Comparison of ENCODE assay signal across 1 cellular context in the genomic region with DNA sequence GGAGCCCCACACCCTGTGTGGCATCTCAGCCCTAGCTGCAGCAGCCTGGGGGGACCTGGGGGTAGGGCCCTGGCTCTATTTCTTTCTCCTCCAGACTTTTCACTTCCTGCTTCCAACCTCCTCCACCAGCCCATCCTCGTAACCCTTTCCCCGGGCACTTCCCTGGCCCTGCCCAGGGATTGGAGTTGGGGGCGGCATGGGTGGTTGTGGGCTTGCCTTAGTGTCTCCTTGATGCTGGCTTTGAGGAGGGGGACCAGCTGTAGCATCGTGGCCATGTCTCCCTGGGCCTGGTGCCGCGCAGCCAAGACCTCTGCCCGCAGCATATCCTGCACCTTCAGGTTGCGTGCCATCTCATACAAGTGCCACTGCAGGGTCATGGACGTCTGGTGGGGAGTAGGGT.
TF ChIP-seq lines count a peak whose summit lies in the region.

No MANE protein-coding gene starts in this region.

TF ChIP-seq in WTC11, 78 proteins besides CTCF, POLR2A, EP300 and RAD21:
- TF ChIP-seq SMAD3 (CRISPR knock-in tag; IDR thresholded peaks at IDR 0.05; ENCODE audit: borderline replicate concordance) (no peak), ZNF121 (CRISPR knock-in tag; IDR thresholded peaks at IDR 0.05) (no peak), MYBL2 (CRISPR knock-in tag; IDR thresholded peaks at IDR 0.05) (no peak), NFATC4 (CRISPR knock-in tag; IDR thresholded peaks at IDR 0.05) (no peak), TEAD1 (CRISPR knock-in tag; IDR thresholded peaks at IDR 0.05) (no peak), FOXK1 (CRISPR knock-in tag; IDR thresholded peaks at IDR 0.05) (no peak), TEAD4 (CRISPR knock-in tag; IDR thresholded peaks at IDR 0.05) (no peak), GRHL2 (CRISPR knock-in tag; IDR thresholded peaks at IDR 0.05; ENCODE audit: insufficient replicate concordance, severe bottlenecking) (no peak), CREM (CRISPR knock-in tag; IDR thresholded peaks at IDR 0.05) (no peak), SP1 (CRISPR knock-in tag; conservative IDR thresholded peaks at IDR 0.05) (no peak), ZNF423 (CRISPR knock-in tag; IDR thresholded peaks at IDR 0.05) (no peak)
- TF ChIP-seq, protein P1, sequence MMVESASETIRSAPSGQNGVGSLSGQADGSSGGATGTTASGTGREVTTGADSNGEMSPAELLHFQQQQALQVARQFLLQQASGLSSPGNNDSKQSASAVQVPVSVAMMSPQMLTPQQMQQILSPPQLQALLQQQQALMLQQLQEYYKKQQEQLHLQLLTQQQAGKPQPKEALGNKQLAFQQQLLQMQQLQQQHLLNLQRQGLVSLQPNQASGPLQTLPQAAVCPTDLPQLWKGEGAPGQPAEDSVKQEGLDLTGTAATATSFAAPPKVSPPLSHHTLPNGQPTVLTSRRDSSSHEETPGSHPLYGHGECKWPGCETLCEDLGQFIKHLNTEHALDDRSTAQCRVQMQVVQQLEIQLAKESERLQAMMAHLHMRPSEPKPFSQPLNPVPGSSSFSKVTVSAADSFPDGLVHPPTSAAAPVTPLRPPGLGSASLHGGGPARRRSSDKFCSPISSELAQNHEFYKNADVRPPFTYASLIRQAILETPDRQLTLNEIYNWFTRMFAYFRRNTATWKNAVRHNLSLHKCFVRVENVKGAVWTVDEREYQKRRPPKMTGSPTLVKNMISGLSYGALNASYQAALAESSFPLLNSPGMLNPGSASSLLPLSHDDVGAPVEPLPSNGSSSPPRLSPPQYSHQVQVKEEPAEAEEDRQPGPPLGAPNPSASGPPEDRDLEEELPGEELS (CRISPR knock-in tag; IDR thresholded peaks at IDR 0.05) = no peak
- TF ChIP-seq, protein P2, sequence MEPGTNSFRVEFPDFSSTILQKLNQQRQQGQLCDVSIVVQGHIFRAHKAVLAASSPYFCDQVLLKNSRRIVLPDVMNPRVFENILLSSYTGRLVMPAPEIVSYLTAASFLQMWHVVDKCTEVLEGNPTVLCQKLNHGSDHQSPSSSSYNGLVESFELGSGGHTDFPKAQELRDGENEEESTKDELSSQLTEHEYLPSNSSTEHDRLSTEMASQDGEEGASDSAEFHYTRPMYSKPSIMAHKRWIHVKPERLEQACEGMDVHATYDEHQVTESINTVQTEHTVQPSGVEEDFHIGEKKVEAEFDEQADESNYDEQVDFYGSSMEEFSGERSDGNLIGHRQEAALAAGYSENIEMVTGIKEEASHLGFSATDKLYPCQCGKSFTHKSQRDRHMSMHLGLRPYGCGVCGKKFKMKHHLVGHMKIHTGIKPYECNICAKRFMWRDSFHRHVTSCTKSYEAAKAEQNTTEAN (CRISPR knock-in tag; IDR thresholded peaks at IDR 0.05) = no peak
- TF ChIP-seq, protein P3, sequence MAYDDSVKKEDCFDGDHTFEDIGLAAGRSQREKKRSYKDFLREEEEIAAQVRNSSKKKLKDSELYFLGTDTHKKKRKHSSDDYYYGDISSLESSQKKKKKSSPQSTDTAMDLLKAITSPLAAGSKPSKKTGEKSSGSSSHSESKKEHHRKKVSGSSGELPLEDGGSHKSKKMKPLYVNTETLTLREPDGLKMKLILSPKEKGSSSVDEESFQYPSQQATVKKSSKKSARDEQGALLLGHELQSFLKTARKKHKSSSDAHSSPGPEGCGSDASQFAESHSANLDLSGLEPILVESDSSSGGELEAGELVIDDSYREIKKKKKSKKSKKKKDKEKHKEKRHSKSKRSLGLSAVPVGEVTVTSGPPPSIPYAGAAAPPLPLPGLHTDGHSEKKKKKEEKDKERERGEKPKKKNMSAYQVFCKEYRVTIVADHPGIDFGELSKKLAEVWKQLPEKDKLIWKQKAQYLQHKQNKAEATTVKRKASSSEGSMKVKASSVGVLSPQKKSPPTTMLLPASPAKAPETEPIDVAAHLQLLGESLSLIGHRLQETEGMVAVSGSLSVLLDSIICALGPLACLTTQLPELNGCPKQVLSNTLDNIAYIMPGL (CRISPR knock-in tag; IDR thresholded peaks at IDR 0.05) = no peak
- TF ChIP-seq, protein P4, sequence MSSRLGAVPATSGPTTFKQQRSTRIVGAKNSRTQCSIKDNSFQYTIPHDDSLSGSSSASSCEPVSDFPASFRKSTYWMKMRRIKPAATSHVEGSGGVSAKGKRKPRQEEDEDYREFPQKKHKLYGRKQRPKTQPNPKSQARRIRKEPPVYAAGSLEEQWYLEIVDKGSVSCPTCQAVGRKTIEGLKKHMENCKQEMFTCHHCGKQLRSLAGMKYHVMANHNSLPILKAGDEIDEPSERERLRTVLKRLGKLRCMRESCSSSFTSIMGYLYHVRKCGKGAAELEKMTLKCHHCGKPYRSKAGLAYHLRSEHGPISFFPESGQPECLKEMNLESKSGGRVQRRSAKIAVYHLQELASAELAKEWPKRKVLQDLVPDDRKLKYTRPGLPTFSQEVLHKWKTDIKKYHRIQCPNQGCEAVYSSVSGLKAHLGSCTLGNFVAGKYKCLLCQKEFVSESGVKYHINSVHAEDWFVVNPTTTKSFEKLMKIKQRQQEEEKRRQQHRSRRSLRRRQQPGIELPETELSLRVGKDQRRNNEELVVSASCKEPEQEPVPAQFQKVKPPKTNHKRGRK (CRISPR knock-in tag; IDR thresholded peaks at IDR 0.05; ENCODE audit: borderline replicate concordance) = no peak
- TF ChIP-seq, protein P5, sequence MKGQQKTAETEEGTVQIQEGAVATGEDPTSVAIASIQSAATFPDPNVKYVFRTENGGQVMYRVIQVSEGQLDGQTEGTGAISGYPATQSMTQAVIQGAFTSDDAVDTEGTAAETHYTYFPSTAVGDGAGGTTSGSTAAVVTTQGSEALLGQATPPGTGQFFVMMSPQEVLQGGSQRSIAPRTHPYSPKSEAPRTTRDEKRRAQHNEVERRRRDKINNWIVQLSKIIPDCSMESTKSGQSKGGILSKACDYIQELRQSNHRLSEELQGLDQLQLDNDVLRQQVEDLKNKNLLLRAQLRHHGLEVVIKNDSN (CRISPR knock-in tag; IDR thresholded peaks at IDR 0.05) = no peak
- TF ChIP-seq, protein P6, sequence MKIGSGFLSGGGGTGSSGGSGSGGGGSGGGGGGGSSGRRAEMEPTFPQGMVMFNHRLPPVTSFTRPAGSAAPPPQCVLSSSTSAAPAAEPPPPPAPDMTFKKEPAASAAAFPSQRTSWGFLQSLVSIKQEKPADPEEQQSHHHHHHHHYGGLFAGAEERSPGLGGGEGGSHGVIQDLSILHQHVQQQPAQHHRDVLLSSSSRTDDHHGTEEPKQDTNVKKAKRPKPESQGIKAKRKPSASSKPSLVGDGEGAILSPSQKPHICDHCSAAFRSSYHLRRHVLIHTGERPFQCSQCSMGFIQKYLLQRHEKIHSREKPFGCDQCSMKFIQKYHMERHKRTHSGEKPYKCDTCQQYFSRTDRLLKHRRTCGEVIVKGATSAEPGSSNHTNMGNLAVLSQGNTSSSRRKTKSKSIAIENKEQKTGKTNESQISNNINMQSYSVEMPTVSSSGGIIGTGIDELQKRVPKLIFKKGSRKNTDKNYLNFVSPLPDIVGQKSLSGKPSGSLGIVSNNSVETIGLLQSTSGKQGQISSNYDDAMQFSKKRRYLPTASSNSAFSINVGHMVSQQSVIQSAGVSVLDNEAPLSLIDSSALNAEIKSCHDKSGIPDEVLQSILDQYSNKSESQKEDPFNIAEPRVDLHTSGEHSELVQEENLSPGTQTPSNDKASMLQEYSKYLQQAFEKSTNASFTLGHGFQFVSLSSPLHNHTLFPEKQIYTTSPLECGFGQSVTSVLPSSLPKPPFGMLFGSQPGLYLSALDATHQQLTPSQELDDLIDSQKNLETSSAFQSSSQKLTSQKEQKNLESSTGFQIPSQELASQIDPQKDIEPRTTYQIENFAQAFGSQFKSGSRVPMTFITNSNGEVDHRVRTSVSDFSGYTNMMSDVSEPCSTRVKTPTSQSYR (CRISPR knock-in tag; IDR thresholded peaks at IDR 0.05) = no peak
- TF ChIP-seq, protein P7, sequence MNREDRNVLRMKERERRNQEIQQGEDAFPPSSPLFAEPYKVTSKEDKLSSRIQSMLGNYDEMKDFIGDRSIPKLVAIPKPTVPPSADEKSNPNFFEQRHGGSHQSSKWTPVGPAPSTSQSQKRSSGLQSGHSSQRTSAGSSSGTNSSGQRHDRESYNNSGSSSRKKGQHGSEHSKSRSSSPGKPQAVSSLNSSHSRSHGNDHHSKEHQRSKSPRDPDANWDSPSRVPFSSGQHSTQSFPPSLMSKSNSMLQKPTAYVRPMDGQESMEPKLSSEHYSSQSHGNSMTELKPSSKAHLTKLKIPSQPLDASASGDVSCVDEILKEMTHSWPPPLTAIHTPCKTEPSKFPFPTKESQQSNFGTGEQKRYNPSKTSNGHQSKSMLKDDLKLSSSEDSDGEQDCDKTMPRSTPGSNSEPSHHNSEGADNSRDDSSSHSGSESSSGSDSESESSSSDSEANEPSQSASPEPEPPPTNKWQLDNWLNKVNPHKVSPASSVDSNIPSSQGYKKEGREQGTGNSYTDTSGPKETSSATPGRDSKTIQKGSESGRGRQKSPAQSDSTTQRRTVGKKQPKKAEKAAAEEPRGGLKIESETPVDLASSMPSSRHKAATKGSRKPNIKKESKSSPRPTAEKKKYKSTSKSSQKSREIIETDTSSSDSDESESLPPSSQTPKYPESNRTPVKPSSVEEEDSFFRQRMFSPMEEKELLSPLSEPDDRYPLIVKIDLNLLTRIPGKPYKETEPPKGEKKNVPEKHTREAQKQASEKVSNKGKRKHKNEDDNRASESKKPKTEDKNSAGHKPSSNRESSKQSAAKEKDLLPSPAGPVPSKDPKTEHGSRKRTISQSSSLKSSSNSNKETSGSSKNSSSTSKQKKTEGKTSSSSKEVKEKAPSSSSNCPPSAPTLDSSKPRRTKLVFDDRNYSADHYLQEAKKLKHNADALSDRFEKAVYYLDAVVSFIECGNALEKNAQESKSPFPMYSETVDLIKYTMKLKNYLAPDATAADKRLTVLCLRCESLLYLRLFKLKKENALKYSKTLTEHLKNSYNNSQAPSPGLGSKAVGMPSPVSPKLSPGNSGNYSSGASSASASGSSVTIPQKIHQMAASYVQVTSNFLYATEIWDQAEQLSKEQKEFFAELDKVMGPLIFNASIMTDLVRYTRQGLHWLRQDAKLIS (CRISPR knock-in tag; IDR thresholded peaks at IDR 0.05; ENCODE audit: borderline replicate concordance) = no peak
- TF ChIP-seq, protein P8, sequence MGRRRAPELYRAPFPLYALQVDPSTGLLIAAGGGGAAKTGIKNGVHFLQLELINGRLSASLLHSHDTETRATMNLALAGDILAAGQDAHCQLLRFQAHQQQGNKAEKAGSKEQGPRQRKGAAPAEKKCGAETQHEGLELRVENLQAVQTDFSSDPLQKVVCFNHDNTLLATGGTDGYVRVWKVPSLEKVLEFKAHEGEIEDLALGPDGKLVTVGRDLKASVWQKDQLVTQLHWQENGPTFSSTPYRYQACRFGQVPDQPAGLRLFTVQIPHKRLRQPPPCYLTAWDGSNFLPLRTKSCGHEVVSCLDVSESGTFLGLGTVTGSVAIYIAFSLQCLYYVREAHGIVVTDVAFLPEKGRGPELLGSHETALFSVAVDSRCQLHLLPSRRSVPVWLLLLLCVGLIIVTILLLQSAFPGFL (CRISPR knock-in tag; IDR thresholded peaks at IDR 0.05; ENCODE audit: borderline replicate concordance) = no peak
